8 cellular contexts compared by ENCODE assay signal in genomic region chr2:151437630-151438029, GRCh38. TPM values are rescaled to one million over a fixed set of nuclear protein-coding genes. Genes with fewer than 3 reads are reported as not detected.
A peak's percentile ranks its signal among the peaks of the same experiment; 100 is the strongest.
DNase-seq lines count a peak whose midpoint lies in the region; ATAC-seq and TF ChIP-seq lines count a peak whose summit lies in the region.

No MANE protein-coding gene starts in this region.

- H3K27ac Mint-ChIP-seq in activated CD4-positive, alpha-beta T cell treated with anti-CD3 and anti-CD28 coated beads, Interleukin-2, amount 10 ng/mL, durations not matched to agents 7 days and 5 days, result peak overlapping the region; percentile 71
- H3K27ac Mint-ChIP-seq in nephron, result no peak overlapping the region

- peak; percentile 51 for TF ChIP-seq CTCF in choroid plexus epithelial cell (conservative IDR thresholded peaks at IDR 0.05; ENCODE audit: low read depth, low read length)
- TF ChIP-seq CTCF in nephron (IDR thresholded peaks at IDR 0.05; ENCODE audit: unreplicated experiment in 3 of 3), result peak; percentile 67 to 69 (median 67)
- no peak for TF ChIP-seq CTCF in omental fat pad (IDR thresholded peaks at IDR 0.05)

- no peak overlapping the region for H3K4me3 Mint-ChIP-seq in activated CD4-positive, alpha-beta T cell treated with anti-CD3 and anti-CD28 coated beads, Interleukin-2, amount 10 ng/mL, durations not matched to agents 7 days and 5 days
- H3K4me3 Mint-ChIP-seq in nephron, result no peak overlapping the region

- no peak overlapping the region for H3K4me3 ChIP-seq in choroid plexus epithelial cell (ENCODE audit: low read depth, low read length)

- peaks cover 13% of the 10 kb centered on the region for H3K4me1 Mint-ChIP-seq in activated CD4-positive, alpha-beta T cell treated with anti-CD3 and anti-CD28 coated beads, Interleukin-2, amount 10 ng/mL, durations not matched to agents 7 days and 5 days
- H3K4me1 Mint-ChIP-seq in nephron, result no peaks in the 10 kb centered on the region

- no peaks in the 10 kb centered on the region for H3K27me3 Mint-ChIP-seq in activated CD4-positive, alpha-beta T cell treated with anti-CD3 and anti-CD28 coated beads, Interleukin-2, amount 10 ng/mL, durations not matched to agents 7 days and 5 days
- no peaks in the 10 kb centered on the region for H3K27me3 Mint-ChIP-seq in nephron (ENCODE audit: low read depth)

- H3K36me3 Mint-ChIP-seq in activated CD4-positive, alpha-beta T cell treated with anti-CD3 and anti-CD28 coated beads, Interleukin-2, amount 10 ng/mL, durations not matched to agents 7 days and 5 days (ENCODE audit: low read depth), result peaks cover 44% of the 10 kb centered on the region
- peaks cover 59% of the 10 kb centered on the region for H3K36me3 Mint-ChIP-seq in nephron (ENCODE audit: low read depth)

- H3K9me3 Mint-ChIP-seq in activated CD4-positive, alpha-beta T cell treated with anti-CD3 and anti-CD28 coated beads, Interleukin-2, amount 10 ng/mL, durations not matched to agents 7 days and 5 days, result no peaks in the 10 kb centered on the region
- no peaks in the 10 kb centered on the region for H3K9me3 Mint-ChIP-seq in nephron

- POLR2A ChIA-PET in activated CD4-positive, alpha-beta T cell treated with anti-CD3 and anti-CD28 coated beads, Interleukin-2, amount 10 ng/mL, durations not matched to agents 7 days and 5 days (lab: Charles Lee), result no interaction called here

- peak; percentile 28 for DNase-seq in activated CD4-positive, alpha-beta T cell treated with anti-CD3 and anti-CD28 coated beads, Interleukin-2, amount 10 ng/mL, durations not matched to agents 7 days and 5 days
- DNase-seq in activated CD4-positive, alpha-beta T cell treated with anti-CD3 and anti-CD28 coated beads for 1 hour, result no peak
- DNase-seq in NAMALWA (ENCODE audit: low spot score) (peak; percentile 62), choroid plexus epithelial cell (ENCODE audit: low read depth) (peak; percentile 48), omental fat pad (ENCODE audit: low spot score) (no peak), ecto neural progenitor cell (ENCODE audit: low spot score) (no peak), NCI-H510A (lab: John Stamatoyannopoulos, UW) (no peak)

- ATAC-seq in omental fat pad (ENCODE audit: low FRiP score), result no peak

- CTCF ChIA-PET in activated CD4-positive, alpha-beta T cell treated with anti-CD3 and anti-CD28 coated beads, Interleukin-2, amount 10 ng/mL, durations not matched to agents 7 days and 5 days (lab: Charles Lee), result interaction anchor here (0.5 to 1.3 kb wide), 7 partner anchors 9 to 590 kb away, joined by 3 to 5 read pairs (median 4); partner anchors contain the start of gene RIF1

RNA-seq across cellular contexts. Expression of gene RIF1, which starts 27.9 kb away (rescaled TPM):
- 10 to 100 TPM; 57.1 to 57.3 TPM for total RNA-seq in activated CD4-positive, alpha-beta T cell treated with anti-CD3 and anti-CD28 coated beads, Interleukin-2, amount 10 ng/mL, durations not matched to agents 7 days and 5 days
- total RNA-seq in omental fat pad, result 10 to 100 TPM; 29.3 to 49.7 (median 41.9) TPM

Comparison
In these comparisons a context has a peak if more than half of its experiments do, and no peak if none do; other contexts are left out.
1. DNase-seq: peak in activated CD4-positive, alpha-beta T cell treated with anti-CD3 and anti-CD28 coated beads, Interleukin-2, amount 10 ng/mL, durations not matched to agents 7 days and 5 days (single experiment), NAMALWA (single experiment) and choroid plexus epithelial cell (single experiment); none in activated CD4-positive, alpha-beta T cell treated with anti-CD3 and anti-CD28 coated beads for 1 hour (single experiment), omental fat pad (single experiment), ecto neural progenitor cell (single experiment) and NCI-H510A (single experiment).
2. CTCF ChIP-seq: peak in choroid plexus epithelial cell (single experiment) and nephron (3 of 3); none in omental fat pad (0 of 3).